ENCODE assay signal across 14 cellular contexts in the genomic region with DNA sequence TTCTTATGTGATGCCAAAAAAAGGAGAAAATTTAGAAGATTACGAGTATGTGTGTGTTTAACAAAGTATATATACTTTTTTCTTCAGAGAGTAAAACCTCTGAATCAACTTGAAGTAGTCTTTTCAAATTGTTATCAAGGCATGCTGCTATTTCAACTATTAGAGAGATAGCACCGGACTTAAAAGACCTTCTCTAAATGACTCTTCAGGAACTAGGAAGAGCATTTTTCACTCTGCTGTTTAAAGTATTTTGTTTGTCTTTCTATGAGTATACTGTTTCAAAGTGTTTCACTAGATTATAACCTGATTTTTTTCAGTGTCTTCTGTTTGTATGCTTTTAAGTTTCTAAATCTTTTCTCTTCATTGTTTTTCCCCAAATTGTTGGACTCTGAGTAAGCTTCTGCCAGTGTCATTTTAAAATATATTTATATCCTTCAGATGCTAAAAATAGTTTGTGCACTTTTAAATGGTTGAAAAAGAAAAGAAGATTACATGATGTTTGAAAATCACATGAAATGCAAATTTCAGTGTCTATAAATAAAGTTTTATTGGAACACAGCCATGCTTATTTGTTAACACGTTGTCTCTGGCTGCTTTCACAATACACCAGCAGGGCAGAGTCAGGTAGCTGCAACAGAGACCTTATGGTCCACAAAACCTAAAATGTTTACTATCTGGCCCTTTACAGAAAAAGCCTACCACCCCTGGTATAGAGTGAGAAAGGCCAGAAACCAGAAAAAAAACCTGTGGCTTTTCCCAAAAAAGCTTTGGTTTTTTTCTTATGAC. TPM values are rescaled to one million over a fixed set of nuclear protein-coding genes. Genes with fewer than 3 reads are reported as not detected.
DNase-seq lines count a peak whose midpoint lies in the region; ATAC-seq, FAIRE-seq and TF ChIP-seq lines count a peak whose summit lies in the region.
"Had no signal": no experiment of that assay in that cellular context is flagged by ENCODE, and none has a peak within 500 bp of the region (broad histone marks: within the 10 kb centered on the region; RNA-seq: fewer than 3 reads in every experiment).

No MANE protein-coding gene starts in this region.

- H4K20me1 ChIP-seq in DOHH2 (ENCODE audit: control insufficient read depth, insufficient read depth, low read depth, low read length), result no peaks in the 10 kb centered on the region
- no peaks in the 10 kb centered on the region for H4K20me1 ChIP-seq in H1 (replicated peaks in 1 of 2; ENCODE audit: control insufficient read depth in 1 of 2, insufficient read depth in 2 of 2, low read length in 2 of 2)

- no peak overlapping the region for H4K91ac ChIP-seq in H1 (replicated peaks; ENCODE audit: insufficient read length, low read length)

- H3K23ac ChIP-seq in H1 (ENCODE audit: insufficient read length), result no peak overlapping the region

- no peak for TF ChIP-seq EP300 in H1 (IDR thresholded peaks at IDR 0.05; ENCODE audit: borderline replicate concordance in 1 of 2, low read depth in 2 of 2, low read length in 2 of 2)

- peak; percentile 62 for DNase-seq in M059J (ENCODE audit: low read depth)
- no peak for DNase-seq in H1 (ENCODE audit: low read depth in 1 of 2, low spot score in 2 of 2)
- no peak for DNase-seq in mesothelial cell of epicardium (ENCODE audit: low spot score in 2 of 2, unreplicated experiment in 2 of 2)
- DNase-seq in activated naive CD4-positive, alpha-beta T cell (lab: John Stamatoyannopoulos, UW), result no peak
- no peak for DNase-seq in activated T-cell treated with anti-CD3 and anti-CD28 coated beads, Interleukin-2, amount 50 U/mL, for 48 hours
- no peak for DNase-seq in colonic mucosa
- DNase-seq: activated CD4-positive, alpha-beta T cell treated with anti-CD3 and anti-CD28 coated beads, Interleukin-2, amount 50 U/mL, for 48 hours; CD4-positive, alpha-beta memory T cell; naive B cell; NCI-H1092 treated with DMSO at 0.1 percent for 48 hours; small intestine had no signal

- no peak for FAIRE-seq in H1 (lab: Jason Lieb, UNC)
- FAIRE-seq: small intestine had no signal

- CTCF ChIA-PET in H1 (lab: Charles Lee; ENCODE audit: partially characterized antibody), result interaction anchor here (1.1 kb wide), 1 partner anchor 403 kb away, joined by 3 read pairs; no protein-coding TSS in a partner anchor

- H3K9me3 ChIP-seq in DOHH2 (ENCODE audit: control insufficient read depth, insufficient read depth, low read length), result no peaks in the 10 kb centered on the region
- H3K9me3 ChIP-seq in H1 (ENCODE audit: insufficient read depth in 2 of 2, low read depth in 1 of 2, low read length in 1 of 2), result no peaks in the 10 kb centered on the region
- H3K9me3 ChIP-seq in colonic mucosa, result no peaks in the 10 kb centered on the region

- intact Hi-C loops in colonic mucosa (cut with DNase I), result no loop called here

- H3K79me1 ChIP-seq in H1 (ENCODE audit: low read depth, low read length), result no peaks in the 10 kb centered on the region; the same call in 1 of the 2 replicates

- H3K27ac ChIP-seq in DOHH2 (ENCODE audit: low read depth, low read length) (no peak overlapping the region), H1 (ENCODE audit: low read depth, low read length) (no peak overlapping the region), colonic mucosa (no peak overlapping the region)

- peaks cover 30% of the 10 kb centered on the region for H3K4me1 Mint-ChIP-seq in mesothelial cell of epicardium

- no peak overlapping the region for H4K8ac ChIP-seq in H1 (ENCODE audit: extremely low read depth, insufficient read depth, low read length)

- no peak for ATAC-seq in HG03521 (IDR thresholded peaks at IDR 0.05; ENCODE audit: unreplicated experiment)

- H3K9me3 Mint-ChIP-seq in mesothelial cell of epicardium, result peaks cover 18% of the 10 kb centered on the region
- H3K9me3 Mint-ChIP-seq: activated naive CD4-positive, alpha-beta T cell treated with anti-CD3 and anti-CD28 coated beads, Interleukin-2, amount 50 U/mL, for 24 hours had no signal

- H3K4me3 Mint-ChIP-seq in mesothelial cell of epicardium, result no peak overlapping the region
- H3K4me3 Mint-ChIP-seq: activated naive CD4-positive, alpha-beta T cell treated with anti-CD3 and anti-CD28 coated beads, Interleukin-2, amount 50 U/mL, for 24 hours; CD4-positive, alpha-beta memory T cell; naive B cell had no signal

- no peaks in the 10 kb centered on the region; the same call in 1 of the 2 replicates for H3K23me2 ChIP-seq in H1 (ENCODE audit: low read depth, low read length)

- no peak overlapping the region; the same call in 1 of the 2 replicates for H3K18ac ChIP-seq in H1 (ENCODE audit: extremely low read depth, low read length)

- 55% methylated on average over 3 of the region's 3 CpGs; no CpG with 5 or more reads in 1 of the 2 experiments for WGBS in H1 (ENCODE audit: extremely low coverage in 1 of 2, insufficient coverage in 1 of 2, insufficient read length in 1 of 2, insufficient replicate concordance in 2 of 2, low coverage in 1 of 2, low lambda C conversion rate in 2 of 2, missing lambda C conversion rate in 1 of 2), 2 experiments

- no peak overlapping the region for H3K56ac ChIP-seq in H1 (replicated peaks; ENCODE audit: insufficient read length, low read depth, low read length)

- peak overlapping the region; percentile 40; the same call in 1 of the 2 replicates for H2BK5ac ChIP-seq in H1 (ENCODE audit: low read depth, low read length)

- POLR2A ChIA-PET in H1 (lab: Charles Lee; ENCODE audit: partially characterized antibody), result interaction anchor here (0.9 to 2.1 kb wide), 7 partner anchors 11 to 321 kb away, joined by 3 to 10 read pairs (median 5); a partner anchor contains a TSS

- H3K9ac ChIP-seq in H1 (replicated peaks in 1 of 4; ENCODE audit: extremely low read depth in 1 of 4, low read depth in 3 of 4, low read length in 3 of 4), result no peak overlapping the region; a peak in 1 of 7 replicates
- no peak overlapping the region for H3K9ac ChIP-seq in colonic mucosa (ENCODE audit: low read depth in 2 of 2, low read length in 2 of 2)

- H3K4me1 ChIP-seq in DOHH2 (ENCODE audit: control insufficient read depth, low read length), result peaks cover 16% of the 10 kb centered on the region
- H3K4me1 ChIP-seq in H1 (replicated peaks in 1 of 4; ENCODE audit: control insufficient read depth in 3 of 4, insufficient read depth in 4 of 4, low read length in 3 of 4), result peaks cover 7 to 21% (median 12%) of the 10 kb centered on the region in 4 experiments; a peak in 5 of 7 replicates
- no peaks in the 10 kb centered on the region for H3K4me1 ChIP-seq in colonic mucosa

- TF ChIP-seq POLR2A in H1 (IDR thresholded peaks at IDR 0.05; ENCODE audit: control extremely low read depth in 1 of 2, low read depth in 2 of 2, low read length in 2 of 2), result no peak

- H2AFZ ChIP-seq in H1 (ENCODE audit: low read length), result no peak overlapping the region

- no peak overlapping the region for H2BK15ac ChIP-seq in H1 (ENCODE audit: low read length)

- no peak overlapping the region for H3K4me3 ChIP-seq in DOHH2 (ENCODE audit: low read length)
- peak overlapping the region in 1 of 4 experiments; percentile 13; a peak in 2 of 8 replicates for H3K4me3 ChIP-seq in H1 (ENCODE audit: extremely low read depth in 1 of 4, insufficient read depth in 2 of 4, low read depth in 3 of 4, low read length in 4 of 4)
- no peak overlapping the region for H3K4me3 ChIP-seq in colonic mucosa

- no peaks in the 10 kb centered on the region for H3K79me2 ChIP-seq in DOHH2 (ENCODE audit: control insufficient read depth, low read length)
- no peaks in the 10 kb centered on the region for H3K79me2 ChIP-seq in H1 (ENCODE audit: control insufficient read depth in 1 of 2, insufficient read depth in 2 of 2, low read length in 2 of 2)

- peak overlapping the region; percentile 36 for H4K5ac ChIP-seq in H1 (ENCODE audit: insufficient read length, low read depth, low read length)

- TF ChIP-seq RAD21 in H1 (IDR thresholded peaks at IDR 0.05 in 1 of 2, conservative IDR thresholded peaks at IDR 0.05 in 1 of 2; ENCODE audit: low read depth in 2 of 2, low read length in 2 of 2), result no peak

- H3K27me3 ChIP-seq in DOHH2 (ENCODE audit: control insufficient read depth, low read length) (no peaks in the 10 kb centered on the region), H1 (replicated peaks in 1 of 4; ENCODE audit: control insufficient read depth in 3 of 4, extremely low read depth in 1 of 4, insufficient read depth in 3 of 4, low read length in 3 of 4) (no peaks in the 10 kb centered on the region), colonic mucosa (no peaks in the 10 kb centered on the region)

- peaks cover 4% of the 10 kb centered on the region for H3K36me3 Mint-ChIP-seq in mesothelial cell of epicardium

- H3F3A ChIP-seq in DOHH2 (ENCODE audit: control insufficient read depth, insufficient read depth), result no peaks in the 10 kb centered on the region

- H3K4me2 ChIP-seq in DOHH2 (ENCODE audit: low read length), result peak overlapping the region; percentile 0; the same call in 1 of the 2 replicates
- peak overlapping the region; percentile 16 to 30; a peak in 3 of 4 replicates for H3K4me2 ChIP-seq in H1 (ENCODE audit: insufficient read depth in 1 of 2, low read depth in 2 of 2, low read length in 2 of 2)

- no peak overlapping the region for H3K4ac ChIP-seq in H1 (replicated peaks; ENCODE audit: insufficient read length, low read depth, low read length)

- H3K14ac ChIP-seq in H1 (ENCODE audit: insufficient read length), result no peak overlapping the region

- H3K9me2 ChIP-seq in DOHH2 (replicated peaks; ENCODE audit: control insufficient read depth, low read length), result no peaks in the 10 kb centered on the region

- H2AK5ac ChIP-seq in H1 (ENCODE audit: low read depth, low read length), result no peak overlapping the region

- H2BK120ac ChIP-seq in H1 (replicated peaks; ENCODE audit: low read depth, low read length), result peak overlapping the region; percentile 82

- no peak overlapping the region for H2BK20ac ChIP-seq in H1 (ENCODE audit: low read length)

- H3K36me3 ChIP-seq in DOHH2 (ENCODE audit: control insufficient read depth, low read length) (no peaks in the 10 kb centered on the region), H1 (ENCODE audit: control insufficient read depth in 2 of 4, insufficient read depth in 4 of 4, low read length in 3 of 4) (no peaks in the 10 kb centered on the region), colonic mucosa (no peaks in the 10 kb centered on the region)

- H3K27me3 Mint-ChIP-seq in mesothelial cell of epicardium (ENCODE audit: low read depth), result no peaks in the 10 kb centered on the region
- H3K27me3 Mint-ChIP-seq: activated naive CD4-positive, alpha-beta T cell treated with anti-CD3 and anti-CD28 coated beads, Interleukin-2, amount 50 U/mL, for 24 hours; CD4-positive, alpha-beta memory T cell; naive B cell had no signal

- TF ChIP-seq CTCF in DOHH2 (IDR thresholded peaks at IDR 0.05; ENCODE audit: low read depth, low read length, poor library complexity, severe bottlenecking) (no peak), H1 (IDR thresholded peaks at IDR 0.05; ENCODE audit: control extremely low read depth in 1 of 3, insufficient read depth in 1 of 3, low read depth in 1 of 3, low read length in 3 of 3) (no peak), mesothelial cell of epicardium (IDR thresholded peaks at IDR 0.05; ENCODE audit: unreplicated experiment) (no peak), colonic mucosa (IDR thresholded peaks at IDR 0.05) (no peak)

- peak overlapping the region; percentile 92 for H2BK12ac ChIP-seq in H1 (ENCODE audit: low read depth, low read length)

- H3K27ac Mint-ChIP-seq in mesothelial cell of epicardium, result peak overlapping the region; percentile 53
- H3K27ac Mint-ChIP-seq: activated naive CD4-positive, alpha-beta T cell treated with anti-CD3 and anti-CD28 coated beads, Interleukin-2, amount 50 U/mL, for 24 hours; naive B cell had no signal

RNA-seq across cellular contexts. Expression of a gene that starts 21.3 kb away (rescaled TPM):
- 17.2 and 48.6 TPM in 2 replicates for total RNA-seq in M059J (2014; rRNA removed; shearing (Covaris generic))
- total RNA-seq in H1 (2021; fragmentation: NEBNext Ultra II Directional; extraction: Animal tissue kit (Norgen Biotek cat#: 25700)), result 7.5 and 8.1 TPM in 2 replicates
- polyA plus RNA-seq in H1 (2011; rRNA removed), result 14.1 and 15.4 TPM in 2 replicates
- polyA plus RNA-seq in H1 (2011; cell fraction: cytosol; rRNA removed), result 12.6 TPM
- 8.1 TPM for polyA plus RNA-seq in H1 (2011; cell fraction: nucleus; rRNA removed)
- 6.5 to 10.6 TPM (median 8.7 TPM) in 4 replicates for polyA plus RNA-seq in H1 (2012, experiment 1 of 2)
- polyA plus RNA-seq in H1 (2012, experiment 2 of 2), result 8.3 TPM
- 6.9 TPM for polyA plus RNA-seq in H1 (2013, experiment 1 of 2)
- 6.5 TPM for polyA plus RNA-seq in H1 (2013, experiment 2 of 2)
- 7.7 and 11.9 TPM in 2 replicates for polyA minus RNA-seq in H1 (2011; rRNA and poly(A)+ RNA removed)
- polyA minus RNA-seq in H1 (2011; cell fraction: cytosol; rRNA and poly(A)+ RNA removed), result 5.2 TPM
- polyA minus RNA-seq in H1 (2011; cell fraction: nucleus; rRNA and poly(A)+ RNA removed), result 13.6 TPM
- 6.3 to 7.0 TPM (median 6.6 TPM) in 3 replicates for total RNA-seq in mesothelial cell of epicardium
- 10 to 100 TPM; 18.2 to 23.9 TPM for total RNA-seq in colonic mucosa
